ENCODE assay signal across 1 cellular context in the genomic region with DNA sequence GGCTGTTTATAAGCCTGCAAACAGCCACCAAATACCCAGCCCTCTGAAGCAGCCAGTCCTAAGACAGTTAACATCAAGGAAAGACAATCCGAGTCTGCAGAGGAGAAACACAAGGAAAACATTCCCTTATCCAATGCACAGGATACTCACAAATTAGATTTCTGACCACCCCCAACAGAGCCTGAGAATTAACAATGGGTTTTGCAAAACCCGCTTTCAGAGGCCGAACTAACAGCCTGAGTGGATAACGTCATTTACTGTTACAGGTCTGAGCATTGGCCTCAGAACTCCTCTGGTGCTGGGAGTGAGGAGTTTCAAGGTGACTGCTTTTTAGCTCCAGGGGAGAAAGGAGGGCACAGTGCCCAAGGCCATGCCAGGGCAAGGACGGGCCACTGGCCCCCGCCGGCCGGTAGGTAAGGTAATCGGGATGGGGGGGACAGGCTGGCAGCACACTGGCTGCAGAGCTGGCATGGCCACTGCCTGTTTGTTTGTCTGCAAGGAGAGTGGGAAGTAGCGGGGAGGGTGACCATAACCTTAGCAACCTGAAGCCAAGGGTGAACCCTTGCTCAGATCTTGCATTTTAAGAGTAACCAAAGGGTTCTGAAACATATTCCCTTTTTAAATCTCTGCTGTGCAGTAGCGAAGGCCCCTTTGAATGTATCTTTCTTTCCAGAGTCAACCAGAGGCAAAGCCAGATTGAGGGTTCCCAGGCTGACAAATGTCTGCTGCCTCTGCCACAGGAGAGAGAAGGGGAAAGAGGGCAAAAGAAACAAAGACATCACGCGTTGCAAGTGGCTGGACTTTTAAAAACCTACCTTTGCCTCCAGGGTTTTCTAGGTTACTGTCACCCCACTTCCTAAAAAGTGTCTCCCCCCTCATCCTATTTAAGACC.
A peak's percentile ranks its signal among the peaks of the same experiment; 100 is the strongest.
TF ChIP-seq lines count a peak whose summit lies in the region.

No MANE protein-coding gene starts in this region.

TF ChIP-seq in HepG2, 621 proteins besides CTCF, POLR2A, EP300 and RAD21 (continued from another document and continues in another):
- TF ChIP-seq, protein P1, sequence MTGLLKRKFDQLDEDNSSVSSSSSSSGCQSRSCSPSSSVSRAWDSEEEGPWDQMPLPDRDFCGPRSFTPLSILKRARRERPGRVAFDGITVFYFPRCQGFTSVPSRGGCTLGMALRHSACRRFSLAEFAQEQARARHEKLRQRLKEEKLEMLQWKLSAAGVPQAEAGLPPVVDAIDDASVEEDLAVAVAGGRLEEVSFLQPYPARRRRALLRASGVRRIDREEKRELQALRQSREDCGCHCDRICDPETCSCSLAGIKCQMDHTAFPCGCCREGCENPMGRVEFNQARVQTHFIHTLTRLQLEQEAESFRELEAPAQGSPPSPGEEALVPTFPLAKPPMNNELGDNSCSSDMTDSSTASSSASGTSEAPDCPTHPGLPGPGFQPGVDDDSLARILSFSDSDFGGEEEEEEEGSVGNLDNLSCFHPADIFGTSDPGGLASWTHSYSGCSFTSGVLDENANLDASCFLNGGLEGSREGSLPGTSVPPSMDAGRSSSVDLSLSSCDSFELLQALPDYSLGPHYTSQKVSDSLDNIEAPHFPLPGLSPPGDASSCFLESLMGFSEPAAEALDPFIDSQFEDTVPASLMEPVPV (CRISPR knock-in tag; IDR thresholded peaks at IDR 0.05), result peak; percentile 74; the same call in 1 of the 2 replicates
- TF ChIP-seq ZFP41 (CRISPR knock-in tag; IDR thresholded peaks at IDR 0.05; ENCODE audit: borderline replicate concordance) (no peak), ZNF816 (CRISPR knock-in tag; IDR thresholded peaks at IDR 0.05; ENCODE audit: borderline replicate concordance) (peak; percentile 73; the same call in 1 of the 2 replicates), ZNF501 (CRISPR knock-in tag; IDR thresholded peaks at IDR 0.05) (peak; percentile 72), HNRNPLL (IDR thresholded peaks at IDR 0.05; ENCODE audit: low read depth, low read length, poor library complexity, severe bottlenecking) (no peak), KAT7 (CRISPR knock-in tag; IDR thresholded peaks at IDR 0.05; ENCODE audit: borderline replicate concordance) (no peak), ZMYM4 (CRISPR knock-in tag; IDR thresholded peaks at IDR 0.05) (0 out of 2 replicates have a peak, but pooled peaks have one; percentile 17), CREM (IDR thresholded peaks at IDR 0.05) (peak; percentile 38; the same call in 1 of the 2 replicates), CREM (CRISPR knock-in tag; IDR thresholded peaks at IDR 0.05) (no peak), YEATS4 (CRISPR knock-in tag; IDR thresholded peaks at IDR 0.05; ENCODE audit: borderline replicate concordance) (0 out of 2 replicates have a peak, but pooled peaks have one; percentile 54), ZNF20 (CRISPR knock-in tag; IDR thresholded peaks at IDR 0.05) (peak; percentile 53; the same call in 1 of the 2 replicates), SSRP1 (CRISPR knock-in tag; IDR thresholded peaks at IDR 0.05) (peak; percentile 83; the same call in 1 of the 2 replicates), PRMT3 (CRISPR knock-in tag; IDR thresholded peaks at IDR 0.05; ENCODE audit: borderline replicate concordance, low read depth) (no peak), TBP (CRISPR knock-in tag; IDR thresholded peaks at IDR 0.05) (no peak), EEA1 (CRISPR knock-in tag; IDR thresholded peaks at IDR 0.05; ENCODE audit: borderline replicate concordance) (peak; percentile 58; the same call in 1 of the 2 replicates), ARNT2 (CRISPR knock-in tag; IDR thresholded peaks at IDR 0.05; ENCODE audit: low read depth) (peak; percentile 21; the same call in 1 of the 2 replicates), ZSCAN12 (CRISPR knock-in tag; IDR thresholded peaks at IDR 0.05) (peak; percentile 13; the same call in 1 of the 2 replicates), U2AF1 (optimal IDR thresholded peaks at IDR 0.05; ENCODE audit: low read depth, low read length) (peak; percentile 78), ATF7 (IDR thresholded peaks at IDR 0.05) (peak; percentile 24; the same call in 1 of the 2 replicates), ATF7 (CRISPR knock-in tag; IDR thresholded peaks at IDR 0.05) (no peak), ZSCAN22 (CRISPR knock-in tag; IDR thresholded peaks at IDR 0.05) (no peak), ZNF232 (CRISPR knock-in tag; IDR thresholded peaks at IDR 0.05; ENCODE audit: borderline replicate concordance) (no peak; the same call in 1 of the 2 replicates), KDM2A (CRISPR knock-in tag; IDR thresholded peaks at IDR 0.05; ENCODE audit: borderline replicate concordance, low read depth) (peak; percentile 24; the same call in 1 of the 2 replicates), ZNF766 (CRISPR knock-in tag; IDR thresholded peaks at IDR 0.05; ENCODE audit: borderline replicate concordance) (0 out of 2 replicates have a peak, but pooled peaks have one; percentile 61), MED1 (CRISPR knock-in tag; IDR thresholded peaks at IDR 0.05) (peak; percentile 15), ATF7-NPFF (CRISPR knock-in tag; IDR thresholded peaks at IDR 0.05; ENCODE audit: low read depth) (peak; percentile 49; the same call in 1 of the 2 replicates), ZFY (CRISPR knock-in tag; IDR thresholded peaks at IDR 0.05) (peak; percentile 51), BRD4 (CRISPR knock-in tag; IDR thresholded peaks at IDR 0.05) (0 out of 2 replicates have a peak, but pooled peaks have one; percentile 37), ZIK1 (CRISPR knock-in tag; IDR thresholded peaks at IDR 0.05; ENCODE audit: borderline replicate concordance, low read depth) (no peak), SOX6 (IDR thresholded peaks at IDR 0.05) (no peak), SOX6 (CRISPR knock-in tag; IDR thresholded peaks at IDR 0.05) (peak; percentile 43; the same call in 1 of the 2 replicates), ZNF256 (CRISPR knock-in tag; conservative IDR thresholded peaks at IDR 0.05) (0 out of 2 replicates have a peak, but pooled peaks have one; percentile 42), AGO2 (optimal IDR thresholded peaks at IDR 0.05; ENCODE audit: low read depth, low read length) (peak; percentile 46), MXD4 (CRISPR knock-in tag; IDR thresholded peaks at IDR 0.05) (0 out of 2 replicates have a peak, but pooled peaks have one; percentile 6), ZNF556 (CRISPR knock-in tag; IDR thresholded peaks at IDR 0.05; ENCODE audit: borderline replicate concordance) (0 out of 2 replicates have a peak, but pooled peaks have one; percentile 33)
- TF ChIP-seq, protein P2, sequence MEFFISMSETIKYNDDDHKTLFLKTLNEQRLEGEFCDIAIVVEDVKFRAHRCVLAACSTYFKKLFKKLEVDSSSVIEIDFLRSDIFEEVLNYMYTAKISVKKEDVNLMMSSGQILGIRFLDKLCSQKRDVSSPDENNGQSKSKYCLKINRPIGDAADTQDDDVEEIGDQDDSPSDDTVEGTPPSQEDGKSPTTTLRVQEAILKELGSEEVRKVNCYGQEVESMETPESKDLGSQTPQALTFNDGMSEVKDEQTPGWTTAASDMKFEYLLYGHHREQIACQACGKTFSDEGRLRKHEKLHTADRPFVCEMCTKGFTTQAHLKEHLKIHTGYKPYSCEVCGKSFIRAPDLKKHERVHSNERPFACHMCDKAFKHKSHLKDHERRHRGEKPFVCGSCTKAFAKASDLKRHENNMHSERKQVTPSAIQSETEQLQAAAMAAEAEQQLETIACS (CRISPR knock-in tag; IDR thresholded peaks at IDR 0.05), result no peak; the same call in 1 of the 2 replicates
- TF ChIP-seq, protein P3, sequence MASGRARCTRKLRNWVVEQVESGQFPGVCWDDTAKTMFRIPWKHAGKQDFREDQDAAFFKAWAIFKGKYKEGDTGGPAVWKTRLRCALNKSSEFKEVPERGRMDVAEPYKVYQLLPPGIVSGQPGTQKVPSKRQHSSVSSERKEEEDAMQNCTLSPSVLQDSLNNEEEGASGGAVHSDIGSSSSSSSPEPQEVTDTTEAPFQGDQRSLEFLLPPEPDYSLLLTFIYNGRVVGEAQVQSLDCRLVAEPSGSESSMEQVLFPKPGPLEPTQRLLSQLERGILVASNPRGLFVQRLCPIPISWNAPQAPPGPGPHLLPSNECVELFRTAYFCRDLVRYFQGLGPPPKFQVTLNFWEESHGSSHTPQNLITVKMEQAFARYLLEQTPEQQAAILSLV (CRISPR knock-in tag; IDR thresholded peaks at IDR 0.05; ENCODE audit: borderline replicate concordance), result peak; percentile 89; the same call in 1 of the 2 replicates
- TF ChIP-seq, protein P4, sequence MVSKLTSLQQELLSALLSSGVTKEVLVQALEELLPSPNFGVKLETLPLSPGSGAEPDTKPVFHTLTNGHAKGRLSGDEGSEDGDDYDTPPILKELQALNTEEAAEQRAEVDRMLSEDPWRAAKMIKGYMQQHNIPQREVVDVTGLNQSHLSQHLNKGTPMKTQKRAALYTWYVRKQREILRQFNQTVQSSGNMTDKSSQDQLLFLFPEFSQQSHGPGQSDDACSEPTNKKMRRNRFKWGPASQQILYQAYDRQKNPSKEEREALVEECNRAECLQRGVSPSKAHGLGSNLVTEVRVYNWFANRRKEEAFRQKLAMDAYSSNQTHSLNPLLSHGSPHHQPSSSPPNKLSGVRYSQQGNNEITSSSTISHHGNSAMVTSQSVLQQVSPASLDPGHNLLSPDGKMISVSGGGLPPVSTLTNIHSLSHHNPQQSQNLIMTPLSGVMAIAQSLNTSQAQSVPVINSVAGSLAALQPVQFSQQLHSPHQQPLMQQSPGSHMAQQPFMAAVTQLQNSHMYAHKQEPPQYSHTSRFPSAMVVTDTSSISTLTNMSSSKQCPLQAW (CRISPR knock-in tag; IDR thresholded peaks at IDR 0.05), result peak; percentile 18; the same call in 1 of the 2 replicates
- TF ChIP-seq, protein P5, sequence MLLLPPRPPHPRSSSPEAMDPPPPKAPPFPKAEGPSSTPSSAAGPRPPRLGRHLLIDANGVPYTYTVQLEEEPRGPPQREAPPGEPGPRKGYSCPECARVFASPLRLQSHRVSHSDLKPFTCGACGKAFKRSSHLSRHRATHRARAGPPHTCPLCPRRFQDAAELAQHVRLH (CRISPR knock-in tag; IDR thresholded peaks at IDR 0.05; ENCODE audit: borderline replicate concordance, low read depth), result 0 out of 2 replicates have a peak, but pooled peaks have one; percentile 13
- TF ChIP-seq, protein P6, sequence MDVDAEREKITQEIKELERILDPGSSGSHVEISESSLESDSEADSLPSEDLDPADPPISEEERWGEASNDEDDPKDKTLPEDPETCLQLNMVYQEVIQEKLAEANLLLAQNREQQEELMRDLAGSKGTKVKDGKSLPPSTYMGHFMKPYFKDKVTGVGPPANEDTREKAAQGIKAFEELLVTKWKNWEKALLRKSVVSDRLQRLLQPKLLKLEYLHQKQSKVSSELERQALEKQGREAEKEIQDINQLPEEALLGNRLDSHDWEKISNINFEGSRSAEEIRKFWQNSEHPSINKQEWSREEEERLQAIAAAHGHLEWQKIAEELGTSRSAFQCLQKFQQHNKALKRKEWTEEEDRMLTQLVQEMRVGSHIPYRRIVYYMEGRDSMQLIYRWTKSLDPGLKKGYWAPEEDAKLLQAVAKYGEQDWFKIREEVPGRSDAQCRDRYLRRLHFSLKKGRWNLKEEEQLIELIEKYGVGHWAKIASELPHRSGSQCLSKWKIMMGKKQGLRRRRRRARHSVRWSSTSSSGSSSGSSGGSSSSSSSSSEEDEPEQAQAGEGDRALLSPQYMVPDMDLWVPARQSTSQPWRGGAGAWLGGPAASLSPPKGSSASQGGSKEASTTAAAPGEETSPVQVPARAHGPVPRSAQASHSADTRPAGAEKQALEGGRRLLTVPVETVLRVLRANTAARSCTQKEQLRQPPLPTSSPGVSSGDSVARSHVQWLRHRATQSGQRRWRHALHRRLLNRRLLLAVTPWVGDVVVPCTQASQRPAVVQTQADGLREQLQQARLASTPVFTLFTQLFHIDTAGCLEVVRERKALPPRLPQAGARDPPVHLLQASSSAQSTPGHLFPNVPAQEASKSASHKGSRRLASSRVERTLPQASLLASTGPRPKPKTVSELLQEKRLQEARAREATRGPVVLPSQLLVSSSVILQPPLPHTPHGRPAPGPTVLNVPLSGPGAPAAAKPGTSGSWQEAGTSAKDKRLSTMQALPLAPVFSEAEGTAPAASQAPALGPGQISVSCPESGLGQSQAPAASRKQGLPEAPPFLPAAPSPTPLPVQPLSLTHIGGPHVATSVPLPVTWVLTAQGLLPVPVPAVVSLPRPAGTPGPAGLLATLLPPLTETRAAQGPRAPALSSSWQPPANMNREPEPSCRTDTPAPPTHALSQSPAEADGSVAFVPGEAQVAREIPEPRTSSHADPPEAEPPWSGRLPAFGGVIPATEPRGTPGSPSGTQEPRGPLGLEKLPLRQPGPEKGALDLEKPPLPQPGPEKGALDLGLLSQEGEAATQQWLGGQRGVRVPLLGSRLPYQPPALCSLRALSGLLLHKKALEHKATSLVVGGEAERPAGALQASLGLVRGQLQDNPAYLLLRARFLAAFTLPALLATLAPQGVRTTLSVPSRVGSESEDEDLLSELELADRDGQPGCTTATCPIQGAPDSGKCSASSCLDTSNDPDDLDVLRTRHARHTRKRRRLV (CRISPR knock-in tag; IDR thresholded peaks at IDR 0.05), result peak; percentile 74; the same call in 1 of the 2 replicates
- TF ChIP-seq, protein P7, sequence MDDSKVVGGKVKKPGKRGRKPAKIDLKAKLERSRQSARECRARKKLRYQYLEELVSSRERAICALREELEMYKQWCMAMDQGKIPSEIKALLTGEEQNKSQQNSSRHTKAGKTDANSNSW (CRISPR knock-in tag; IDR thresholded peaks at IDR 0.05; ENCODE audit: borderline replicate concordance), result no peak
- TF ChIP-seq, protein P8, sequence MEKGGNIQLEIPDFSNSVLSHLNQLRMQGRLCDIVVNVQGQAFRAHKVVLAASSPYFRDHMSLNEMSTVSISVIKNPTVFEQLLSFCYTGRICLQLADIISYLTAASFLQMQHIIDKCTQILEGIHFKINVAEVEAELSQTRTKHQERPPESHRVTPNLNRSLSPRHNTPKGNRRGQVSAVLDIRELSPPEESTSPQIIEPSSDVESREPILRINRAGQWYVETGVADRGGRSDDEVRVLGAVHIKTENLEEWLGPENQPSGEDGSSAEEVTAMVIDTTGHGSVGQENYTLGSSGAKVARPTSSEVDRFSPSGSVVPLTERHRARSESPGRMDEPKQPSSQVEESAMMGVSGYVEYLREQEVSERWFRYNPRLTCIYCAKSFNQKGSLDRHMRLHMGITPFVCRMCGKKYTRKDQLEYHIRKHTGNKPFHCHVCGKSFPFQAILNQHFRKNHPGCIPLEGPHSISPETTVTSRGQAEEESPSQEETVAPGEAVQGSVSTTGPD (CRISPR knock-in tag; IDR thresholded peaks at IDR 0.05), result peak; percentile 55; the same call in 1 of the 2 replicates
- TF ChIP-seq, protein P9, sequence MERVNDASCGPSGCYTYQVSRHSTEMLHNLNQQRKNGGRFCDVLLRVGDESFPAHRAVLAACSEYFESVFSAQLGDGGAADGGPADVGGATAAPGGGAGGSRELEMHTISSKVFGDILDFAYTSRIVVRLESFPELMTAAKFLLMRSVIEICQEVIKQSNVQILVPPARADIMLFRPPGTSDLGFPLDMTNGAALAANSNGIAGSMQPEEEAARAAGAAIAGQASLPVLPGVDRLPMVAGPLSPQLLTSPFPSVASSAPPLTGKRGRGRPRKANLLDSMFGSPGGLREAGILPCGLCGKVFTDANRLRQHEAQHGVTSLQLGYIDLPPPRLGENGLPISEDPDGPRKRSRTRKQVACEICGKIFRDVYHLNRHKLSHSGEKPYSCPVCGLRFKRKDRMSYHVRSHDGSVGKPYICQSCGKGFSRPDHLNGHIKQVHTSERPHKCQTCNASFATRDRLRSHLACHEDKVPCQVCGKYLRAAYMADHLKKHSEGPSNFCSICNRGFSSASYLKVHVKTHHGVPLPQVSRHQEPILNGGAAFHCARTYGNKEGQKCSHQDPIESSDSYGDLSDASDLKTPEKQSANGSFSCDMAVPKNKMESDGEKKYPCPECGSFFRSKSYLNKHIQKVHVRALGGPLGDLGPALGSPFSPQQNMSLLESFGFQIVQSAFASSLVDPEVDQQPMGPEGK (CRISPR knock-in tag; IDR thresholded peaks at IDR 0.05), result peak; percentile 32; the same call in 1 of the 2 replicates
- TF ChIP-seq, protein P10, sequence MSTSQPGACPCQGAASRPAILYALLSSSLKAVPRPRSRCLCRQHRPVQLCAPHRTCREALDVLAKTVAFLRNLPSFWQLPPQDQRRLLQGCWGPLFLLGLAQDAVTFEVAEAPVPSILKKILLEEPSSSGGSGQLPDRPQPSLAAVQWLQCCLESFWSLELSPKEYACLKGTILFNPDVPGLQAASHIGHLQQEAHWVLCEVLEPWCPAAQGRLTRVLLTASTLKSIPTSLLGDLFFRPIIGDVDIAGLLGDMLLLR (CRISPR knock-in tag; IDR thresholded peaks at IDR 0.05), result no peak
